11 cellular contexts compared by ENCODE assay signal in the genomic region with DNA sequence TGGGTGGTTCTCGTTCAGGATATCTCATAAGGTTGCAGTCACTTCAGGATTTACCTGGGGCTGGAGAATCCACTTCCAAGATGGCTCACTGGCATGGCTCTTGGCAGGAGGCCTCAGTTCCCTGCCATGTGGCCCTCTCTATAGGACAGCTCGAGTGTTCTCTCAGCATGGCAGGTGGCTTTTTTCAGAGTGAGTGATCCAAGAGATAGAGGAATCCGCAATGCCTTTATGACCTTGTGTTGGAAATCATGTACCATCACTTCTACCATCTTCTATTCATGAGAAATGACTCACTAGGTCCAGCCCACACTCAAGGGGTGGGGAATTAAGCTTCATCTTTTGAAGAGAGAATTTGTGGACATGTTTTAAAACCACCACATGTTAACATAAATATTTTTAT. TPM values are rescaled to one million over a fixed set of nuclear protein-coding genes. Genes with fewer than 3 reads are reported as not detected.
A peak's percentile ranks its signal among the peaks of the same experiment; 100 is the strongest.
DNase-seq lines count a peak whose midpoint lies in the region; ATAC-seq and TF ChIP-seq lines count a peak whose summit lies in the region.
"Had no signal": no experiment of that assay in that cellular context is flagged by ENCODE, and none has a peak within 500 bp of the region (broad histone marks: within the 10 kb centered on the region; RNA-seq: fewer than 3 reads in every experiment).

No MANE protein-coding gene starts in this region.

- no peak for TF ChIP-seq CTCF in KMS-11 (conservative IDR thresholded peaks at IDR 0.05; ENCODE audit: low read depth, low read length)
- TF ChIP-seq CTCF in spleen (IDR thresholded peaks at IDR 0.05 in 8 of 11, conservative IDR thresholded peaks at IDR 0.05 in 3 of 11): no peak
- no peak for TF ChIP-seq CTCF in right atrium auricular region (IDR thresholded peaks at IDR 0.05)

- peak overlapping the region in 9 of 11 experiments; percentile 36 to 74 (median 66); a peak in 15 of 22 replicates for H3K27ac ChIP-seq in BLaER1 treated with 17β-estradiol and CSF1 and Interleukin-3, amounts not matched to agents 10 nM and 100 nM
- no peak overlapping the region for H3K27ac ChIP-seq in KMS-11
- peak overlapping the region; percentile 61 to 89 (median 79) for H3K27ac ChIP-seq in spleen
- H3K27ac ChIP-seq in right atrium auricular region: no peak overlapping the region
- H3K27ac ChIP-seq: epithelial cell of prostate had no signal

- H3K9ac ChIP-seq in BLaER1 treated with 17β-estradiol and CSF1 and Interleukin-3, amounts not matched to agents 10 nM and 100 nM: peak overlapping the region in 1 of 11 experiments; percentile 3; a peak in 1 of 22 replicates
- H3K9ac ChIP-seq in KMS-11: no peak overlapping the region

- no peak overlapping the region for H3K4me3 ChIP-seq in BLaER1 treated with 17β-estradiol and CSF1 and Interleukin-3, amounts not matched to agents 10 nM and 100 nM
- no peak overlapping the region for H3K4me3 ChIP-seq in KMS-11 (IDR thresholded peaks at IDR 0.05; ENCODE audit: insufficient read depth, low read depth, low read length)
- no peak overlapping the region for H3K4me3 ChIP-seq in spleen
- no peak overlapping the region for H3K4me3 ChIP-seq in right atrium auricular region

- no peak overlapping the region for H2AFZ ChIP-seq in KMS-11 (ENCODE audit: low read depth)

- intact Hi-C loops in spleen (cut with DNase I; ENCODE audit: low total_unique reads): no loop called here

- peaks cover 0 to 11% (median 1%) of the 10 kb centered on the region in 11 experiments; a peak in 7 of 22 replicates for H3K36me3 ChIP-seq in BLaER1 treated with 17β-estradiol and CSF1 and Interleukin-3, amounts not matched to agents 10 nM and 100 nM
- no peaks in the 10 kb centered on the region for H3K36me3 ChIP-seq in KMS-11 (ENCODE audit: insufficient read depth)
- peaks cover 0 to 18% (median 4%) of the 10 kb centered on the region in 6 donors for H3K36me3 ChIP-seq in spleen
- no peaks in the 10 kb centered on the region for H3K36me3 ChIP-seq in right atrium auricular region

- no peaks in the 10 kb centered on the region for H4K20me1 ChIP-seq in BLaER1 treated with 17β-estradiol and CSF1 and Interleukin-3, amounts not matched to agents 10 nM and 100 nM
- no peaks in the 10 kb centered on the region for H4K20me1 ChIP-seq in KMS-11 (ENCODE audit: insufficient read depth)

- H3K79me2 ChIP-seq in KMS-11 (ENCODE audit: insufficient read depth, low read depth): no peaks in the 10 kb centered on the region

- no peak for ATAC-seq in HG03139 (IDR thresholded peaks at IDR 0.05; ENCODE audit: unreplicated experiment)

- no peaks in the 10 kb centered on the region; a peak in 1 of 22 replicates for H3K9me3 ChIP-seq in BLaER1 treated with 17β-estradiol and CSF1 and Interleukin-3, amounts not matched to agents 10 nM and 100 nM (replicated peaks in 1 of 11)
- no peaks in the 10 kb centered on the region for H3K9me3 ChIP-seq in spleen
- H3K9me3 ChIP-seq in right atrium auricular region: no peaks in the 10 kb centered on the region

- no peaks in the 10 kb centered on the region for H3K27me3 ChIP-seq in BLaER1 treated with 17β-estradiol and CSF1 and Interleukin-3, amounts not matched to agents 10 nM and 100 nM
- no peaks in the 10 kb centered on the region for H3K27me3 ChIP-seq in KMS-11 (ENCODE audit: insufficient read depth, low read depth)
- H3K27me3 ChIP-seq in spleen (replicated peaks in 1 of 7): no peaks in the 10 kb centered on the region
- H3K27me3 ChIP-seq in right atrium auricular region: no peaks in the 10 kb centered on the region

- WGBS in spleen, 5 donors: 67 to 74% (median 71%) methylated on average over 2 to 3 of the region's 3 CpGs

- DNase-seq in activated T-cell treated with anti-CD3 and anti-CD28 coated beads for 48 hours (ENCODE audit: low read depth): peak; percentile 46
- DNase-seq in spleen: no peak
- no peak for DNase-seq in right atrium auricular region (ENCODE audit: low spot score)
- DNase-seq in Ammon's horn (ENCODE audit: low spot score): no peak
- no peak for DNase-seq in A172 (ENCODE audit: low spot score)
- DNase-seq: AML-193, aorta had no signal

- H3K4me2 ChIP-seq in BLaER1 treated with 17β-estradiol and CSF1 and Interleukin-3, amounts not matched to agents 10 nM and 100 nM: peak overlapping the region; percentile 44 to 66 (median 56); a peak in 15 of 22 replicates
- H3K4me2 ChIP-seq in KMS-11: peak overlapping the region; percentile 48

- H3K4me1 ChIP-seq in BLaER1 treated with 17β-estradiol and CSF1 and Interleukin-3, amounts not matched to agents 10 nM and 100 nM: peaks cover 19 to 28% (median 24%) of the 10 kb centered on the region in 10 experiments
- H3K4me1 ChIP-seq in KMS-11 (ENCODE audit: low read depth, poor library complexity, severe bottlenecking) (peaks cover 32% of the 10 kb centered on the region), spleen (peaks cover 24 to 100% (median 69%) of the 10 kb centered on the region in 6 donors), right atrium auricular region (no peaks in the 10 kb centered on the region)

- no peak for TF ChIP-seq POLR2A in spleen (IDR thresholded peaks at IDR 0.05)

RNA-seq across cellular contexts. Expression of gene PPP1R16B, which starts 37.8 kb away (rescaled TPM):
- total RNA-seq in spleen (10 to 100 TPM; 35.7 to 66.0 (median 47.4) TPM), right atrium auricular region (1 to 10 TPM in 1 of 2 donors, under 1 TPM in 1; 0.96 to 6.6 TPM)
- polyA plus RNA-seq in spleen: 10 to 100 TPM; 16.0 to 35.0 (median 16.5) TPM
- 0.14 TPM in 2 replicates for total RNA-seq in A172 (2014; rRNA removed; shearing (Covaris generic))

Comparison
In these comparisons a context has a peak if more than half of its experiments do, and no peak if none do; other contexts are left out.
1. H3K27ac ChIP-seq: peak in BLaER1 treated with 17β-estradiol and CSF1 and Interleukin-3, amounts not matched to agents 10 nM and 100 nM (9 of 11) and spleen (8 of 8); none in KMS-11 (single experiment) and right atrium auricular region (0 of 2).
2. RNA of gene PPP1R16B, which starts 37.8 kb away (total RNA-seq): 35.7 to 66.0 TPM in spleen; 0.96 to 6.6 TPM in right atrium auricular region and 0.14 TPM in A172; every median in the first group is over 4 times any median in the second.